Comparison of ENCODE assay signal across 24 cellular contexts in the genomic region with DNA sequence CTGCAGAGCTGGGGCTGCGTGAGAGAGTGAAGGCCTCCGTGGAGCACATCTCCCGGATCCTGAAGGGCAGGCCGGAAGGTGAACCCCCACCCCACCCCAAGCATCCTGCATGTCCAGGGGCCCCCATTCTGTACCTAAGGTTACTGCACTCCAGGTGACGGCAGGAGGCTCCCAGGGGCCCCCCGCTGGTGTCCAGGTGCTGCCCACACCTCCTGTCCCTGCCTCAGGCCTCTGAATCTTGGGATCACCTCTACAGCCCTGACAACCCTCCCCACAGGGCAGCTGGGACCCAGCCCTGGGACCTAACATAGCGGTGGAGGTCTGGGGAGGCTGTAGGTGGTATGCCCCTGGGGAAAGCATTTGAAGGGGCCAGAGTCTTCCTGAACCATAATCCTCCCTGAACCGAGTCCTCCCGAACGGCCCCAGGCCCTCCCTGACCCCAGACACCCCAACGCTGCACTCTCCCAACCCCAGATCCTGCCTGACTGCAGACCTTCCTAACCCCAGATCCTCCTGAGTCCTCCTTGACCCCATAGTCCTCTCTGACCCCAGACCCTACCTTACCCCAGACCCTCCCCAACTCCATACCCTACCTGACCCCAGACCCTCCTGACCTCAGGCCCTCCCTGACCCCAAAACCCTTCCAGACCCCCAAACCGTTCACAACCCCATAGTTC. TPM values are rescaled to one million over a fixed set of nuclear protein-coding genes. Genes with fewer than 3 reads are reported as not detected.
DNase-seq lines count a peak whose midpoint lies in the region; FAIRE-seq and TF ChIP-seq lines count a peak whose summit lies in the region.
"Had no signal": no experiment of that assay in that cellular context is flagged by ENCODE, and none has a peak within 500 bp of the region (broad histone marks: within the 10 kb centered on the region; RNA-seq: fewer than 3 reads in every experiment).

No MANE protein-coding gene starts in this region.

- H3K4me3 ChIP-seq in WERI-Rb-1 (ENCODE audit: low read depth, low read length) (no peak overlapping the region), kidney (ENCODE audit: low read length in 2 of 2) (no peak overlapping the region), skeletal muscle tissue (ENCODE audit: low read length in 3 of 3) (no peak overlapping the region)
- H3K4me3 ChIP-seq: tibial nerve had no signal

- CTCF ChIA-PET in activated CD4-positive, alpha-beta memory T cell treated with anti-CD3 and anti-CD28 coated beads for 36 hours (lab: Charles Lee): no interaction called here

- H3K27ac ChIP-seq in WERI-Rb-1: no peak overlapping the region
- peak overlapping the region in 1 of 2 donors; percentile 37 for H3K27ac ChIP-seq in kidney (ENCODE audit: low read depth in 2 of 2, low read length in 2 of 2)
- peak overlapping the region; percentile 58 for H3K27ac ChIP-seq in skeletal muscle tissue (ENCODE audit: low read depth, low read length)

- no peaks in the 10 kb centered on the region for H3K9me3 ChIP-seq in WERI-Rb-1 (ENCODE audit: severe bottlenecking)
- H3K9me3 ChIP-seq in kidney (ENCODE audit: control insufficient read depth in 1 of 2, low read length in 2 of 2): no peaks in the 10 kb centered on the region
- no peaks in the 10 kb centered on the region for H3K9me3 ChIP-seq in skeletal muscle tissue (ENCODE audit: control insufficient read depth in 3 of 3, low read length in 3 of 3)
- H3K9me3 ChIP-seq: tibial nerve had no signal

- H3K9ac ChIP-seq in kidney (ENCODE audit: low read length in 2 of 2) (no peak overlapping the region), skeletal muscle tissue (ENCODE audit: low read depth in 1 of 3, low read length in 3 of 3) (peak overlapping the region in 1 of 3 donors; percentile 50)

- H3K27ac Mint-ChIP-seq in activated CD4-positive, alpha-beta memory T cell treated with anti-CD3 and anti-CD28 coated beads for 36 hours: no peak overlapping the region
- H3K27ac Mint-ChIP-seq: activated naive CD4-positive, alpha-beta T cell treated with anti-CD3 and anti-CD28 coated beads for 36 hours; activated T-helper 1 cell treated with anti-CD3 and anti-CD28 coated beads, Interleukin-12 subunit alpha, Interleukin-12 subunit beta, Interleukin-2, Interleukin-4 antibody, amounts not matched to agents 30 ng/mL and 10 ng/mL and 1 ng/mL, durations not matched to agents 14 hours and 24 hours and 36 hours; brain; progenitor cell of endocrine pancreas had no signal

- no peak overlapping the region for H3K4me3 Mint-ChIP-seq in activated CD4-positive, alpha-beta memory T cell treated with anti-CD3 and anti-CD28 coated beads for 36 hours
- H3K4me3 Mint-ChIP-seq: activated naive CD4-positive, alpha-beta T cell treated with anti-CD3 and anti-CD28 coated beads for 36 hours; activated T-helper 1 cell treated with anti-CD3 and anti-CD28 coated beads, Interleukin-12 subunit alpha, Interleukin-12 subunit beta, Interleukin-2, Interleukin-4 antibody, amounts not matched to agents 30 ng/mL and 10 ng/mL and 1 ng/mL, durations not matched to agents 14 hours and 24 hours and 36 hours; brain; neural crest cell had no signal

- POLR2A ChIA-PET in activated CD4-positive, alpha-beta memory T cell treated with anti-CD3 and anti-CD28 coated beads for 36 hours (lab: Charles Lee): no interaction called here

- H3K36me3 ChIP-seq in WERI-Rb-1: no peaks in the 10 kb centered on the region
- H3K36me3 ChIP-seq in kidney (ENCODE audit: control insufficient read depth in 1 of 2, insufficient read depth in 2 of 2, low read length in 2 of 2): no peaks in the 10 kb centered on the region
- peaks cover 59 to 86% (median 78%) of the 10 kb centered on the region in 3 donors for H3K36me3 ChIP-seq in skeletal muscle tissue (ENCODE audit: control insufficient read depth in 3 of 3, insufficient read depth in 3 of 3, low read length in 3 of 3)
- H3K36me3 ChIP-seq: tibial nerve had no signal

- FAIRE-seq in GM12892 (lab: Jason Lieb, UNC): no peak
- no peak for FAIRE-seq in kidney (lab: Jason Lieb, UNC)

- H3K4me1 ChIP-seq in kidney (ENCODE audit: control insufficient read depth in 1 of 2, insufficient read depth in 1 of 2, low read depth in 1 of 2, low read length in 2 of 2) (peaks cover 0 to 12% of the 10 kb centered on the region in 2 donors), skeletal muscle tissue (ENCODE audit: control insufficient read depth in 3 of 3, insufficient read depth in 3 of 3, low read length in 3 of 3) (peaks cover 36 to 88% (median 84%) of the 10 kb centered on the region in 3 donors)

- intact Hi-C loops in kidney (cut with DNase I): no loop called here
- intact Hi-C loops in activated CD4-positive, alpha-beta memory T cell treated with anti-CD3 and anti-CD28 coated beads for 36 hours (cut with micrococcal nuclease): no loop called here

- TF ChIP-seq POLR2A in GM12892 (IDR thresholded peaks at IDR 0.05; ENCODE audit: low read depth, low read length): no peak

- H3K36me3 Mint-ChIP-seq in activated CD4-positive, alpha-beta memory T cell treated with anti-CD3 and anti-CD28 coated beads for 36 hours: no peaks in the 10 kb centered on the region
- H3K36me3 Mint-ChIP-seq: brain had no signal

- H3K9me3 Mint-ChIP-seq in activated CD4-positive, alpha-beta memory T cell treated with anti-CD3 and anti-CD28 coated beads for 36 hours: no peaks in the 10 kb centered on the region
- H3K9me3 Mint-ChIP-seq: activated naive CD4-positive, alpha-beta T cell treated with anti-CD3 and anti-CD28 coated beads for 36 hours; activated T-helper 1 cell treated with anti-CD3 and anti-CD28 coated beads, Interleukin-12 subunit alpha, Interleukin-12 subunit beta, Interleukin-2, Interleukin-4 antibody, amounts not matched to agents 30 ng/mL and 10 ng/mL and 1 ng/mL, durations not matched to agents 14 hours and 24 hours and 36 hours; neural crest cell had no signal

- H3K27me3 Mint-ChIP-seq in activated CD4-positive, alpha-beta memory T cell treated with anti-CD3 and anti-CD28 coated beads for 36 hours: peaks cover 3% of the 10 kb centered on the region
- H3K27me3 Mint-ChIP-seq: brain, progenitor cell of endocrine pancreas had no signal

- TF ChIP-seq CTCF in WERI-Rb-1 (IDR thresholded peaks at IDR 0.05; ENCODE audit: low read depth, low read length) (no peak), kidney (IDR thresholded peaks at IDR 0.05; ENCODE audit: borderline replicate concordance, extremely low read depth, insufficient read depth) (no peak)

- peaks cover 3% of the 10 kb centered on the region for H3K4me1 Mint-ChIP-seq in activated CD4-positive, alpha-beta memory T cell treated with anti-CD3 and anti-CD28 coated beads for 36 hours (ENCODE audit: low read depth)
- H3K4me1 Mint-ChIP-seq: brain, neural crest cell had no signal

- DNase-seq in GM12892 (ENCODE audit: insufficient read length) (peak; percentile 27), WERI-Rb-1 (peak; percentile 0), kidney (peak; percentile 49), NCI-H774 (lab: John Stamatoyannopoulos, UW) (no peak), KG1 (lab: John Stamatoyannopoulos, UW) (no peak)
- DNase-seq in activated CD4-positive, alpha-beta memory T cell treated with anti-CD3 and anti-CD28 coated beads for 36 hours: no peak
- DNase-seq: activated CD4-positive, alpha-beta T cell treated with anti-CD3 and anti-CD28 coated beads, Interleukin-2, amount 50 U/mL, for 4 hours; activated CD4-positive, CD25-positive, alpha-beta regulatory T cell; activated CD8-positive, alpha-beta memory T cell treated with anti-CD3 and anti-CD28 coated beads, Interleukin-2, amount 50 U/mL, for 4 hours; activated naive CD4-positive, alpha-beta T cell treated with anti-CD3 and anti-CD28 coated beads for 36 hours; C1 segment of cervical spinal cord; DND-41; NCI-H1105; NCI-H2029; NCI-H524 treated with DMSO at 0.1 percent for 48 hours; SIG-M5; stimulated activated CD8-positive, alpha-beta memory T cell treated with anti-CD3 and anti-CD28 coated beads, Interleukin-4, amount 100 ng/mL, for 48 hours; T-helper 9 cell had no signal

- H3K27me3 ChIP-seq in WERI-Rb-1 (ENCODE audit: insufficient read depth, low read depth, severe bottlenecking) (no peaks in the 10 kb centered on the region), skeletal muscle tissue (ENCODE audit: control insufficient read depth in 3 of 3, insufficient read depth in 3 of 3, low read length in 3 of 3) (no peaks in the 10 kb centered on the region)

RNA-seq across cellular contexts. Expression of a gene that starts 33.5 kb away (rescaled TPM):
- polyA plus RNA-seq in GM12892 (2012; ENCODE audit: missing spikeins): 7.3 TPM
- 24.2 TPM for total RNA-seq in kidney
- 10.9 TPM for polyA plus RNA-seq in kidney (ENCODE audit: insufficient read depth, low read depth, low replicate concordance)
- total RNA-seq in skeletal muscle tissue: 6.3 TPM
- total RNA-seq in activated CD4-positive, alpha-beta memory T cell treated with anti-CD3 and anti-CD28 coated beads for 36 hours: 10 to 100 TPM; 33.6 to 34.9 TPM

RNA-seq across cellular contexts. Expression of a gene that starts 43.5 kb away (rescaled TPM):
- polyA plus RNA-seq in GM12892 (2012; ENCODE audit: missing spikeins): 0.55 TPM
- total RNA-seq in kidney: 6.5 TPM
- polyA plus RNA-seq in kidney (ENCODE audit: insufficient read depth, low read depth, low replicate concordance): 1.3 TPM
- 0.52 TPM for total RNA-seq in skeletal muscle tissue
- total RNA-seq in activated CD4-positive, alpha-beta memory T cell treated with anti-CD3 and anti-CD28 coated beads for 36 hours: 1 to 10 TPM; 1.5 to 1.6 TPM

Comparison
In these comparisons a context has a peak if more than half of its experiments do, and no peak if none do; other contexts are left out.
1. DNase-seq: peak in GM12892 (single experiment), WERI-Rb-1 (single experiment) and kidney (single experiment); none in NCI-H774 (single experiment), KG1 (single experiment) and activated CD4-positive, alpha-beta memory T cell treated with anti-CD3 and anti-CD28 coated beads for 36 hours (single experiment).